In genomic region chr5:113197456-113198200, GRCh38 we compare ENCODE assay signal across 21 cellular contexts.
"Had no signal": no experiment of that assay in that cellular context is flagged by ENCODE, and none has a peak within 500 bp of the region (broad histone marks: within the 10 kb centered on the region; RNA-seq: fewer than 3 reads in every experiment).

No MANE protein-coding gene starts in this region.

- H3K4me1 Mint-ChIP-seq: stimulated activated memory B cell treated with anti-CD40 and anti-IgM and Interleukin-4, amounts not matched to agents 10 μg/mL and 1 μg/mL and 100 μg/mL, for 72 hours had no signal

- H3K27me3 Mint-ChIP-seq: T-cell had no signal

- H3K27ac Mint-ChIP-seq: activated naive CD4-positive, alpha-beta T cell treated with anti-CD3 and anti-CD28 coated beads, Interleukin-2, amount 50 U/mL, for 72 hours; stimulated activated memory B cell treated with anti-CD40 and anti-IgM and Interleukin-4, amounts not matched to agents 10 μg/mL and 1 μg/mL and 100 μg/mL, for 72 hours; T-cell had no signal

- FAIRE-seq: islet of Langerhans had no signal

- H3K27me3 ChIP-seq: dorsolateral prefrontal cortex, hepatocyte, spleen, tibial artery had no signal

- H3K4me1 ChIP-seq: lower lobe of right lung, spleen had no signal

- H3K4me3 ChIP-seq: dorsolateral prefrontal cortex, hepatocyte, lower lobe of right lung, spleen, tibial artery had no signal

- DNase-seq: activated CD4-positive, alpha-beta T cell treated with anti-CD3 and anti-CD28 coated beads, Interleukin-2, amount 50 U/mL, for 1 hour; activated CD8-positive, alpha-beta memory T cell treated with anti-CD3 and anti-CD28 coated beads, Interleukin-2, amount 50 U/mL, for 4 hours; activated effector memory CD4-positive, alpha-beta T cell treated with anti-CD3 and anti-CD28 coated beads, Interleukin-2, amount 50 U/mL, for 16 hours; activated T-cell treated with anti-CD3 and anti-CD28 coated beads, Interleukin-2, amount 50 U/mL, for 4 hours; amniotic stem cell; dorsolateral prefrontal cortex; foreskin fibroblast; left cardiac atrium; lower lobe of right lung; nucleus accumbens; posterior cingulate gyrus; spleen; stimulated activated CD4-positive, alpha-beta T cell treated with anti-CD3 and anti-CD28 coated beads, Interleukin-4, amount 100 ng/mL, for 4 hours; T-cell; tibial artery had no signal

- H3K27ac ChIP-seq: dorsolateral prefrontal cortex, epithelial cell of prostate, hepatocyte, lower lobe of right lung, spleen, tibial artery had no signal

- H3K4me3 Mint-ChIP-seq: activated T-cell treated with anti-CD3 and anti-CD28 coated beads, Interleukin-2, amount 50 U/mL, for 4 hours; nephron; stimulated activated memory B cell treated with anti-CD40 and anti-IgM and Interleukin-4, amounts not matched to agents 10 μg/mL and 1 μg/mL and 100 μg/mL, for 72 hours had no signal

- H3K9me3 ChIP-seq: tibial artery had no signal

- ATAC-seq: activated naive CD4-positive, alpha-beta T cell treated with anti-CD3 and anti-CD28 coated beads, Interleukin-2, amount 50 U/mL, for 72 hours; activated T-cell treated with anti-CD3 and anti-CD28 coated beads, Interleukin-2, amount 50 U/mL, for 4 hours; left cardiac atrium; stimulated activated memory B cell treated with anti-CD40 and anti-IgM and Interleukin-4, amounts not matched to agents 10 μg/mL and 1 μg/mL and 100 μg/mL, for 72 hours; T-cell had no signal

- H3K36me3 Mint-ChIP-seq: stimulated activated memory B cell treated with anti-CD40 and anti-IgM and Interleukin-4, amounts not matched to agents 10 μg/mL and 1 μg/mL and 100 μg/mL, for 72 hours had no signal

- H3K36me3 ChIP-seq: lower lobe of right lung, spleen, tibial artery had no signal
